In genomic region chr9:134374301-134375010, GRCh38 we compare ENCODE assay signal across 10 cellular contexts. TPM values are rescaled to one million over a fixed set of nuclear protein-coding genes. Genes with fewer than 3 reads are reported as not detected.
A peak's percentile ranks its signal among the peaks of the same experiment; 100 is the strongest.
DNase-seq lines count a peak whose midpoint lies in the region; ATAC-seq, FAIRE-seq and TF ChIP-seq lines count a peak whose summit lies in the region.
"Had no signal": no experiment of that assay in that cellular context is flagged by ENCODE, and none has a peak within 500 bp of the region (broad histone marks: within the 10 kb centered on the region; RNA-seq: fewer than 3 reads in every experiment).

No MANE protein-coding gene starts in this region.

- no peak overlapping the region for H2AFZ ChIP-seq in H1 (ENCODE audit: low read length)

- H3K79me2 ChIP-seq in H1 (ENCODE audit: control insufficient read depth in 1 of 2, insufficient read depth in 2 of 2, low read length in 2 of 2): peaks cover 0 to 46% of the 10 kb centered on the region in 2 experiments; a peak in 2 of 4 replicates

- H4K91ac ChIP-seq in H1 (replicated peaks; ENCODE audit: insufficient read length, low read length): no peak overlapping the region

- H3K14ac ChIP-seq in H1 (ENCODE audit: insufficient read length): no peak overlapping the region

- H3K18ac ChIP-seq in H1 (ENCODE audit: extremely low read depth, low read length): no peak overlapping the region

- no peak overlapping the region for H2BK20ac ChIP-seq in H1 (ENCODE audit: low read length)

- H3K9me3 ChIP-seq in H1 (ENCODE audit: insufficient read depth in 2 of 2, low read depth in 1 of 2, low read length in 1 of 2) (no peaks in the 10 kb centered on the region), muscle layer of colon (ENCODE audit: low read length) (no peaks in the 10 kb centered on the region), upper lobe of right lung (no peaks in the 10 kb centered on the region)

- H3K27me3 Mint-ChIP-seq in activated CD4-positive, alpha-beta T cell treated with anti-CD3 and anti-CD28 coated beads, Interleukin-2, amount 10 ng/mL, durations not matched to agents 24 days and 14 days: peaks cover 3% of the 10 kb centered on the region
- no peaks in the 10 kb centered on the region for H3K27me3 Mint-ChIP-seq in activated T-cell treated with anti-CD3 and anti-CD28 coated beads, Interleukin-2, amount 50 U/mL, for 72 hours (ENCODE audit: low read depth)

- intact Hi-C loops in activated CD4-positive, alpha-beta T cell treated with anti-CD3 and anti-CD28 coated beads, Interleukin-2, amount 10 ng/mL, durations not matched to agents 24 days and 14 days (cut with micrococcal nuclease): no loop called here
- intact Hi-C loops in upper lobe of right lung (cut with DNase I): no loop called here

- peak overlapping the region; percentile 15; the same call in 1 of the 2 replicates for H4K8ac ChIP-seq in H1 (ENCODE audit: extremely low read depth, insufficient read depth, low read length)

- H3K56ac ChIP-seq in H1 (replicated peaks; ENCODE audit: insufficient read length, low read depth, low read length): no peak overlapping the region

- H3K4ac ChIP-seq in H1 (replicated peaks; ENCODE audit: insufficient read length, low read depth, low read length): no peak overlapping the region

- H3K9me3 Mint-ChIP-seq in activated CD4-positive, alpha-beta T cell treated with anti-CD3 and anti-CD28 coated beads, Interleukin-2, amount 10 ng/mL, durations not matched to agents 24 days and 14 days: no peaks in the 10 kb centered on the region
- no peaks in the 10 kb centered on the region for H3K9me3 Mint-ChIP-seq in activated T-cell treated with anti-CD3 and anti-CD28 coated beads, Interleukin-2, amount 50 U/mL, for 72 hours

- 88% methylated on average over 18 of the region's 21 CpGs; no CpG with 5 or more reads in 1 of the 2 experiments for WGBS in H1 (ENCODE audit: extremely low coverage in 1 of 2, insufficient coverage in 1 of 2, insufficient read length in 1 of 2, insufficient replicate concordance in 2 of 2, low coverage in 1 of 2, low lambda C conversion rate in 2 of 2, missing lambda C conversion rate in 1 of 2), 2 experiments

- CTCF ChIA-PET in H1 (lab: Charles Lee; ENCODE audit: partially characterized antibody): interaction anchor here (0.9 to 1.5 kb wide), 3 partner anchors 10 to 203 kb away, joined by 3 to 7 read pairs (median 4); no protein-coding TSS in a partner anchor

- H3K36me3 ChIP-seq in H1 (ENCODE audit: control insufficient read depth in 2 of 4, insufficient read depth in 4 of 4, low read length in 3 of 4) (no peaks in the 10 kb centered on the region), muscle layer of colon (ENCODE audit: insufficient read depth, low read length) (no peaks in the 10 kb centered on the region), upper lobe of right lung (no peaks in the 10 kb centered on the region)

- DNase-seq in activated CD4-positive, alpha-beta T cell treated with anti-CD3 and anti-CD28 coated beads, Interleukin-2, amount 10 ng/mL, durations not matched to agents 24 days and 14 days: no peak
- DNase-seq in activated CD4-positive, alpha-beta T cell treated with anti-CD3 and anti-CD28 coated beads, Interleukin-2, amount 50 U/mL, for 4 hours: no peak
- no peak for DNase-seq in H1 (ENCODE audit: low read depth in 1 of 2, low spot score in 2 of 2)
- peak; percentile 84 for DNase-seq in upper lobe of right lung
- no peak for DNase-seq in activated CD4-positive, CD25-positive, alpha-beta regulatory T cell (lab: John Stamatoyannopoulos, UW)
- no peak for DNase-seq in activated T-cell treated with anti-CD3 and anti-CD28 coated beads, Interleukin-2, amount 50 U/mL, for 72 hours
- no peak for DNase-seq in stimulated activated naive CD8-positive, alpha-beta T cell treated with anti-CD3 and anti-CD28 coated beads, Interleukin-15, Interleukin-2, amounts not matched to agents 100 U/mL and 50 U/mL, for 24 hours
- DNase-seq: activated CD4-positive, CD25-positive, alpha-beta regulatory T cell treated with anti-CD3 and anti-CD28 coated beads, Interleukin-2, amount 50 U/mL, for 72 hours; NCI-H510A had no signal

- H2BK15ac ChIP-seq in H1 (ENCODE audit: low read length): no peak overlapping the region

- H3K4me3 ChIP-seq in H1 (ENCODE audit: extremely low read depth in 1 of 4, insufficient read depth in 2 of 4, low read depth in 3 of 4, low read length in 4 of 4) (no peak overlapping the region), muscle layer of colon (ENCODE audit: low read depth in 1 of 2, low read length in 2 of 2) (no peak overlapping the region), upper lobe of right lung (no peak overlapping the region)

- H3K4me1 ChIP-seq in H1 (replicated peaks in 1 of 4; ENCODE audit: control insufficient read depth in 3 of 4, insufficient read depth in 4 of 4, low read length in 3 of 4) (peaks cover 0 to 18% (median 9%) of the 10 kb centered on the region in 4 experiments; a peak in 6 of 7 replicates), muscle layer of colon (ENCODE audit: insufficient read depth, low read length) (peaks cover 62% of the 10 kb centered on the region), upper lobe of right lung (peaks cover 87% of the 10 kb centered on the region)

- H3K23me2 ChIP-seq in H1 (ENCODE audit: low read depth, low read length): no peaks in the 10 kb centered on the region

- no peak overlapping the region for H3K4me2 ChIP-seq in H1 (ENCODE audit: insufficient read depth in 1 of 2, low read depth in 2 of 2, low read length in 2 of 2)

- no peak for TF ChIP-seq EP300 in H1 (IDR thresholded peaks at IDR 0.05; ENCODE audit: borderline replicate concordance in 1 of 2, low read depth in 2 of 2, low read length in 2 of 2)

- H2BK12ac ChIP-seq in H1 (ENCODE audit: low read depth, low read length): no peak overlapping the region

- TF ChIP-seq CTCF in H1 (IDR thresholded peaks at IDR 0.05; ENCODE audit: control extremely low read depth in 1 of 3, insufficient read depth in 1 of 3, low read depth in 1 of 3, low read length in 3 of 3) (no peak), upper lobe of right lung (IDR thresholded peaks at IDR 0.05) (no peak)

- H3K23ac ChIP-seq in H1 (ENCODE audit: insufficient read length): no peak overlapping the region

- H3K27ac ChIP-seq in H1 (ENCODE audit: low read depth, low read length) (no peak overlapping the region), muscle layer of colon (ENCODE audit: low read depth, low read length) (peak overlapping the region; percentile 79), upper lobe of right lung (peak overlapping the region; percentile 89)

- H3K36me3 Mint-ChIP-seq in activated CD4-positive, alpha-beta T cell treated with anti-CD3 and anti-CD28 coated beads, Interleukin-2, amount 10 ng/mL, durations not matched to agents 24 days and 14 days (ENCODE audit: low read depth): no peaks in the 10 kb centered on the region
- H3K36me3 Mint-ChIP-seq in activated T-cell treated with anti-CD3 and anti-CD28 coated beads, Interleukin-2, amount 50 U/mL, for 72 hours (ENCODE audit: insufficient read depth in 2 of 2): no peaks in the 10 kb centered on the region

- TF ChIP-seq POLR2A in H1 (IDR thresholded peaks at IDR 0.05; ENCODE audit: control extremely low read depth in 1 of 2, low read depth in 2 of 2, low read length in 2 of 2): no peak

- no peak for FAIRE-seq in H1 (lab: Jason Lieb, UNC)

- H3K79me1 ChIP-seq in H1 (ENCODE audit: low read depth, low read length): peaks cover 34% of the 10 kb centered on the region

- TF ChIP-seq RAD21 in H1 (IDR thresholded peaks at IDR 0.05 in 1 of 2, conservative IDR thresholded peaks at IDR 0.05 in 1 of 2; ENCODE audit: low read depth in 2 of 2, low read length in 2 of 2): no peak

- H2BK120ac ChIP-seq in H1 (replicated peaks; ENCODE audit: low read depth, low read length): no peak overlapping the region

- no peaks in the 10 kb centered on the region for H3K27me3 ChIP-seq in H1 (replicated peaks in 1 of 4; ENCODE audit: control insufficient read depth in 3 of 4, extremely low read depth in 1 of 4, insufficient read depth in 3 of 4, low read length in 3 of 4)
- H3K27me3 ChIP-seq in muscle layer of colon (ENCODE audit: control insufficient read depth in 1 of 2, insufficient read depth in 2 of 2, low read length in 2 of 2): no peaks in the 10 kb centered on the region
- no peaks in the 10 kb centered on the region for H3K27me3 ChIP-seq in upper lobe of right lung

- no peak overlapping the region for H4K5ac ChIP-seq in H1 (ENCODE audit: insufficient read length, low read depth, low read length)

- no peak overlapping the region for H3K9ac ChIP-seq in H1 (replicated peaks in 1 of 4; ENCODE audit: extremely low read depth in 1 of 4, low read depth in 3 of 4, low read length in 3 of 4)
- no peak overlapping the region for H3K9ac ChIP-seq in muscle layer of colon (ENCODE audit: low read length)

- peak overlapping the region; percentile 20 for H3K27ac Mint-ChIP-seq in activated CD4-positive, alpha-beta T cell treated with anti-CD3 and anti-CD28 coated beads, Interleukin-2, amount 10 ng/mL, durations not matched to agents 24 days and 14 days
- no peak overlapping the region for H3K27ac Mint-ChIP-seq in activated T-cell treated with anti-CD3 and anti-CD28 coated beads, Interleukin-2, amount 50 U/mL, for 72 hours

- POLR2A ChIA-PET in H1 (lab: Charles Lee; ENCODE audit: partially characterized antibody): no interaction called here

- H2BK5ac ChIP-seq in H1 (ENCODE audit: low read depth, low read length): peak overlapping the region; percentile 56; the same call in 1 of the 2 replicates

- H3K4me3 Mint-ChIP-seq in activated CD4-positive, alpha-beta T cell treated with anti-CD3 and anti-CD28 coated beads, Interleukin-2, amount 10 ng/mL, durations not matched to agents 24 days and 14 days: no peak overlapping the region
- no peak overlapping the region for H3K4me3 Mint-ChIP-seq in activated T-cell treated with anti-CD3 and anti-CD28 coated beads, Interleukin-2, amount 50 U/mL, for 72 hours

- H4K20me1 ChIP-seq in H1 (replicated peaks in 1 of 2; ENCODE audit: control insufficient read depth in 1 of 2, insufficient read depth in 2 of 2, low read length in 2 of 2): peaks cover 21 to 26% of the 10 kb centered on the region in 2 experiments

- no peak overlapping the region for H2AK5ac ChIP-seq in H1 (ENCODE audit: low read depth, low read length)

- peak; percentile 27 for ATAC-seq in upper lobe of right lung
- ATAC-seq in activated T-cell treated with anti-CD3 and anti-CD28 coated beads, Interleukin-2, amount 50 U/mL, for 72 hours (replicated peaks in 1 of 2): no peak
- ATAC-seq in stimulated activated naive CD8-positive, alpha-beta T cell treated with anti-CD3 and anti-CD28 coated beads, Interleukin-15, Interleukin-2, amounts not matched to agents 100 U/mL and 50 U/mL, for 24 hours: no peak

- no peaks in the 10 kb centered on the region for H3K4me1 Mint-ChIP-seq in activated CD4-positive, alpha-beta T cell treated with anti-CD3 and anti-CD28 coated beads, Interleukin-2, amount 10 ng/mL, durations not matched to agents 24 days and 14 days
- H3K4me1 Mint-ChIP-seq in activated T-cell treated with anti-CD3 and anti-CD28 coated beads, Interleukin-2, amount 50 U/mL, for 72 hours (ENCODE audit: low read depth): no peaks in the 10 kb centered on the region

RNA-seq across cellular contexts. Expression of gene RXRA, which starts 48.2 kb away (rescaled TPM):
- total RNA-seq in activated CD4-positive, alpha-beta T cell treated with anti-CD3 and anti-CD28 coated beads, Interleukin-2, amount 10 ng/mL, durations not matched to agents 24 days and 14 days: 4.0 and 4.8 TPM in 2 replicates
- 28.1 and 29.4 TPM in 2 replicates for total RNA-seq in H1 (2021; fragmentation: NEBNext Ultra II Directional; extraction: Animal tissue kit (Norgen Biotek cat#: 25700))
- polyA plus RNA-seq in H1 (2011; rRNA removed): 9.8 and 21.0 TPM in 2 replicates
- polyA plus RNA-seq in H1 (2011; cell fraction: cytosol; rRNA removed): 14.3 TPM
- 27.1 TPM for polyA plus RNA-seq in H1 (2011; cell fraction: nucleus; rRNA removed)
- polyA plus RNA-seq in H1 (2012, experiment 1 of 2): 14.2 to 23.4 TPM (median 21.5 TPM) in 4 replicates
- polyA plus RNA-seq in H1 (2012, experiment 2 of 2): 17.1 TPM
- 14.4 TPM for polyA plus RNA-seq in H1 (2013, experiment 1 of 2)
- 14.7 TPM for polyA plus RNA-seq in H1 (2013, experiment 2 of 2)
- polyA minus RNA-seq in H1 (2011; rRNA and poly(A)+ RNA removed): 9.7 and 12.2 TPM in 2 replicates
- polyA minus RNA-seq in H1 (2011; cell fraction: cytosol; rRNA and poly(A)+ RNA removed): 14.5 TPM
- 13.4 TPM for polyA minus RNA-seq in H1 (2011; cell fraction: nucleus; rRNA and poly(A)+ RNA removed)
- 80.6 TPM for total RNA-seq in upper lobe of right lung
- 10 to 100 TPM in 1 of 2 donors, 1 to 10 TPM in 1; 4.9 to 12.4 TPM for total RNA-seq in activated T-cell treated with anti-CD3 and anti-CD28 coated beads, Interleukin-2, amount 50 U/mL, for 72 hours
